Comparison of ENCODE assay signal across 1 cellular context in genomic region chr18:22168360-22168921, GRCh38.
A peak's percentile ranks its signal among the peaks of the same experiment; 100 is the strongest.
TF ChIP-seq lines count a peak whose summit lies in the region.

No MANE protein-coding gene starts in this region.

TF ChIP-seq in HEK293, 187 proteins besides CTCF, POLR2A, EP300 and RAD21 (continued from another document):
- TF ChIP-seq PRDM4 (tag by site-specific recombination; IDR thresholded peaks at IDR 0.05) (peak; percentile 59; the same call in 1 of the 2 replicates), ZBTB26 (tag by site-specific recombination; optimal IDR thresholded peaks at IDR 0.05) (no peak), ZEB2 (tag by site-specific recombination; IDR thresholded peaks at IDR 0.05) (0 out of 2 replicates have a peak, but pooled peaks have one; percentile 20), EGR2 (tag by site-specific recombination; IDR thresholded peaks at IDR 0.05; ENCODE audit: low read depth) (peak; percentile 20; the same call in 1 of the 2 replicates), PRDM10 (tag by site-specific recombination; IDR thresholded peaks at IDR 0.05) (peak; percentile 61), ZNF645 (tag by site-specific recombination; IDR thresholded peaks at IDR 0.05) (no peak), ZNF692 (tag by site-specific recombination; IDR thresholded peaks at IDR 0.05) (peak; percentile 58), ZSCAN5A (tag by site-specific recombination; IDR thresholded peaks at IDR 0.05) (no peak), SCRT2 (tag by site-specific recombination; IDR thresholded peaks at IDR 0.05) (no peak), KLF10 (tag by site-specific recombination; IDR thresholded peaks at IDR 0.05) (peak; percentile 32), PATZ1 (tag by site-specific recombination; IDR thresholded peaks at IDR 0.05) (no peak; the same call in none of the 2 replicates), KLF9 (tag by site-specific recombination; IDR thresholded peaks at IDR 0.05; ENCODE audit: low read depth) (peak; percentile 41; the same call in 1 of the 2 replicates), ZNF121 (tag by site-specific recombination; IDR thresholded peaks at IDR 0.05) (no peak), ZNF521 (tag by site-specific recombination; IDR thresholded peaks at IDR 0.05) (no peak), OSR2 (tag by site-specific recombination; IDR thresholded peaks at IDR 0.05) (no peak), ZNF658 (tag by site-specific recombination; IDR thresholded peaks at IDR 0.05) (no peak), TCF7L2 (IDR thresholded peaks at IDR 0.05; ENCODE audit: borderline replicate concordance, low read depth, low read length) (no peak), ZXDB (tag by site-specific recombination; IDR thresholded peaks at IDR 0.05) (peak; percentile 59), ZNF610 (tag by site-specific recombination; IDR thresholded peaks at IDR 0.05; ENCODE audit: borderline replicate concordance) (peak; percentile 24; the same call in 1 of the 2 replicates), PRDM6 (tag by site-specific recombination; IDR thresholded peaks at IDR 0.05) (no peak), ZNF792 (tag by site-specific recombination; IDR thresholded peaks at IDR 0.05) (0 out of 2 replicates have a peak, but pooled peaks have one; percentile 28), REST (tag by site-specific recombination; IDR thresholded peaks at IDR 0.05) (0 out of 2 replicates have a peak, but pooled peaks have one; percentile 28), ZBTB10 (tag by site-specific recombination; IDR thresholded peaks at IDR 0.05) (peak; percentile 67), ZIC2 (tag by site-specific recombination; IDR thresholded peaks at IDR 0.05) (no peak), PRDM1 (tag by site-specific recombination; IDR thresholded peaks at IDR 0.05) (peak; percentile 59), ZNF707 (tag by site-specific recombination; IDR thresholded peaks at IDR 0.05) (no peak), OVOL3 (tag by site-specific recombination; IDR thresholded peaks at IDR 0.05) (0 out of 2 replicates have a peak, but pooled peaks have one; percentile 26)
TF ChIP-seq in HEK293: peak in this region for 23.
